Comparison of ENCODE assay signal across 22 cellular contexts in genomic region chr18:10003281-10003680, GRCh38.
DNase-seq lines count a peak whose midpoint lies in the region; ATAC-seq, FAIRE-seq and TF ChIP-seq lines count a peak whose summit lies in the region.
"Had no signal": no experiment of that assay in that cellular context is flagged by ENCODE, and none has a peak within 500 bp of the region (broad histone marks: within the 10 kb centered on the region; RNA-seq: fewer than 3 reads in every experiment).

No MANE protein-coding gene starts in this region.

- no peaks in the 10 kb centered on the region; the same call in 1 of the 2 replicates for H3K9me1 ChIP-seq in IMR-90 (ENCODE audit: insufficient read depth, low read length)
- no peaks in the 10 kb centered on the region for H3K9me1 ChIP-seq in K562 (ENCODE audit: control insufficient read depth, insufficient read depth, low read length)

- H3K9me3 ChIP-seq in HepG2 (ENCODE audit: low read length): peaks cover 6% of the 10 kb centered on the region
- no peaks in the 10 kb centered on the region for H3K9me3 ChIP-seq in right lobe of liver
- no peaks in the 10 kb centered on the region; the same call in none of the 2 replicates for H3K9me3 ChIP-seq in IMR-90 (ENCODE audit: control insufficient read depth, insufficient read depth, low read length)
- H3K9me3 ChIP-seq in K562 (replicated peaks; ENCODE audit: control insufficient read depth, insufficient read depth, low read depth, low read length): no peaks in the 10 kb centered on the region
- H3K9me3 ChIP-seq in left lung: peaks cover 0 to 20% of the 10 kb centered on the region in 2 donors
- H3K9me3 ChIP-seq: BE2C had no signal

- H3K27ac ChIP-seq in HepG2 (ENCODE audit: extremely low read length, insufficient read depth, low read length): no peak overlapping the region
- no peak overlapping the region for H3K27ac ChIP-seq in right lobe of liver
- H3K27ac ChIP-seq in IMR-90 (ENCODE audit: insufficient read depth, low read length): no peak overlapping the region
- H3K27ac ChIP-seq in K562 (ENCODE audit: extremely low read depth, low read depth, low read length): no peak overlapping the region
- no peak overlapping the region for H3K27ac ChIP-seq in left lung
- H3K27ac ChIP-seq: 22Rv1, C4-2B had no signal

- no peak overlapping the region for H2AK9ac ChIP-seq in IMR-90 (replicated peaks; ENCODE audit: low read depth, low read length, poor library complexity)

- no peaks in the 10 kb centered on the region for H3K79me2 ChIP-seq in HepG2 (ENCODE audit: insufficient read depth, low read length)
- H3K79me2 ChIP-seq in K562 (ENCODE audit: control insufficient read depth, insufficient read depth, low read length): no peaks in the 10 kb centered on the region

- no peak overlapping the region for H2BK5ac ChIP-seq in IMR-90 (ENCODE audit: low read depth, low read length, poor library complexity, severe bottlenecking)

- no peak for ATAC-seq in HepG2
- ATAC-seq in right lobe of liver: no peak
- ATAC-seq in IMR-90 (ENCODE audit: low read depth): no peak
- ATAC-seq in K562: no peak
- no peak for ATAC-seq in GM18868 (IDR thresholded peaks at IDR 0.05; ENCODE audit: unreplicated experiment)
- ATAC-seq in left lung: no peak
- no peak for ATAC-seq in HG03159 (IDR thresholded peaks at IDR 0.05; ENCODE audit: unreplicated experiment)
- ATAC-seq: CD8-positive, alpha-beta T cell had no signal

- no peak overlapping the region for H3K14ac ChIP-seq in IMR-90 (replicated peaks; ENCODE audit: low read depth, low read length)

- TF ChIP-seq RAD21 in HepG2 (CRISPR knock-in tag; IDR thresholded peaks at IDR 0.05) (no peak), IMR-90 (IDR thresholded peaks at IDR 0.05; ENCODE audit: low read length) (no peak), K562 (CRISPR knock-in tag; conservative IDR thresholded peaks at IDR 0.05 in 1 of 2, IDR thresholded peaks at IDR 0.05 in 1 of 2) (no peak)

- no TSS peak for BruUV-seq in HepG2 (replicated peaks; lab: Mats Ljungman, UMichigan)
- no TSS peak for BruUV-seq in IMR-90 (replicated peaks; lab: Mats Ljungman, UMichigan)
- BruUV-seq in K562 (replicated peaks; lab: Mats Ljungman, UMichigan): no TSS peak

- no peak overlapping the region for H3K56ac ChIP-seq in IMR-90 (ENCODE audit: extremely low read depth, insufficient read depth, low read length)

- H4K91ac ChIP-seq in IMR-90 (ENCODE audit: insufficient read depth, low read depth, low read length): no peak overlapping the region

- H4K8ac ChIP-seq in IMR-90 (ENCODE audit: low read depth in 2 of 2, low read length in 2 of 2): no peak overlapping the region

- H3K9ac ChIP-seq in HepG2 (ENCODE audit: insufficient read depth, low read depth, low read length) (no peak overlapping the region), IMR-90 (ENCODE audit: low read depth, low read length) (no peak overlapping the region), K562 (ENCODE audit: insufficient read depth in 1 of 2, low read depth in 2 of 2, low read length in 2 of 2) (no peak overlapping the region)
- H3K9ac ChIP-seq: BLaER1 had no signal

- no peaks in the 10 kb centered on the region for H3K36me3 ChIP-seq in HepG2 (replicated peaks in 1 of 2; ENCODE audit: control insufficient read depth in 1 of 2, insufficient read depth in 2 of 2, low read length in 2 of 2)
- no peaks in the 10 kb centered on the region for H3K36me3 ChIP-seq in right lobe of liver
- H3K36me3 ChIP-seq in IMR-90 (ENCODE audit: control insufficient read depth, insufficient read depth, low read length): no peaks in the 10 kb centered on the region
- no peaks in the 10 kb centered on the region for H3K36me3 ChIP-seq in K562 (ENCODE audit: control insufficient read depth, insufficient read depth, low read length)
- H3K36me3 ChIP-seq in left lung: no peaks in the 10 kb centered on the region
- H3K36me3 ChIP-seq: BE2C, BLaER1 had no signal

- intact Hi-C loops in HepG2 (cut with micrococcal nuclease; ENCODE audit: unreplicated experiment) (loop anchor here (10.0 kb wide), 1 partner anchor 1108 kb away; no protein-coding TSS in a partner anchor), right lobe of liver (cut with DNase I) (no loop called here), IMR-90 (cut with micrococcal nuclease) (loop anchor here (10.0 kb wide), 1 partner anchor 372 kb away; no protein-coding TSS in a partner anchor), K562 (cut with micrococcal nuclease) (no loop called here), left lung (cut with DNase I) (no loop called here)

- H3K4me3 ChIP-seq in HepG2 (replicated peaks in 1 of 3; ENCODE audit: insufficient read depth in 1 of 3, low read depth in 2 of 3, low read length in 3 of 3) (no peak overlapping the region), right lobe of liver (no peak overlapping the region), IMR-90 (ENCODE audit: insufficient read depth, low read depth, low read length) (no peak overlapping the region), K562 (no peak overlapping the region), left lung (no peak overlapping the region)
- H3K4me3 ChIP-seq: BLaER1 had no signal

- H3K4me2 ChIP-seq in HepG2 (ENCODE audit: low read depth, low read length) (no peak overlapping the region), IMR-90 (ENCODE audit: low read depth, low read length) (no peak overlapping the region), K562 (ENCODE audit: insufficient read depth, low read length) (no peak overlapping the region)

- no peak overlapping the region for H2BK20ac ChIP-seq in IMR-90 (ENCODE audit: low read depth, low read length)

- 0% methylated on average over 1 of the region's 1 CpG for WGBS in HepG2 (ENCODE audit: low lambda C conversion rate)
- 82% methylated on average over 1 of the region's 1 CpG for WGBS in right lobe of liver (ENCODE audit: insufficient coverage, low coverage, low lambda C conversion rate, missing lambda C conversion rate)
- WGBS in IMR-90 (ENCODE audit: extremely low coverage in 2 of 2, insufficient read length in 1 of 2), 2 experiments: no CpG with 5 or more reads among the region's 1 CpG
- 0% methylated on average over 1 of the region's 1 CpG for WGBS in K562 (ENCODE audit: insufficient coverage, low coverage, missing lambda C conversion rate)

- POLR2A ChIA-PET in HepG2 (lab: Yijun Ruan, JAX): no interaction called here
- POLR2A ChIA-PET in IMR-90 (lab: Charles Lee; ENCODE audit: unreplicated experiment): no interaction called here
- POLR2A ChIA-PET in K562 (lab: Yijun Ruan, JAX): interaction anchor here (1.2 kb wide), 1 partner anchor 19 kb away, joined by 3 read pairs; no protein-coding TSS in a partner anchor

- no peak overlapping the region for H2AK5ac ChIP-seq in IMR-90 (ENCODE audit: low read depth, low read length)

- no peak for FAIRE-seq in HepG2 (lab: Jason Lieb, UNC)
- FAIRE-seq in K562 (lab: Jason Lieb, UNC): no peak
- FAIRE-seq: D721Med, G401.6, GM12891 had no signal

- CTCF ChIA-PET in HepG2 (lab: Yijun Ruan, JAX; ENCODE audit: low intra/inter-chr PET ratio, low total read pairs): no interaction called here
- CTCF ChIA-PET in IMR-90 (lab: Yijun Ruan, JAX): no interaction called here
- CTCF ChIA-PET in K562 (lab: Yijun Ruan, JAX; ENCODE audit: low intra/inter-chr PET ratio): interaction anchor here (0.7 kb wide), 1 partner anchor 517 kb away, joined by 3 read pairs; no protein-coding TSS in a partner anchor

- H3K18ac ChIP-seq in IMR-90 (ENCODE audit: low read depth, low read length): no peak overlapping the region

- no peak for TF ChIP-seq EP300 in HepG2 (IDR thresholded peaks at IDR 0.05; ENCODE audit: low read depth in 2 of 2, low read length in 2 of 2)
- no peak for TF ChIP-seq EP300 in HepG2 (CRISPR knock-in tag; IDR thresholded peaks at IDR 0.05; ENCODE audit: borderline replicate concordance)
- no peak for TF ChIP-seq EP300 in K562 (IDR thresholded peaks at IDR 0.05; ENCODE audit: low read length)

- dilution Hi-C loops in IMR-90 (cut with HindIII; ENCODE audit: low sequenced_read_pairs, unreplicated experiment): no loop called here

- H4K20me1 ChIP-seq in HepG2 (ENCODE audit: insufficient read depth, low read length) (no peaks in the 10 kb centered on the region), IMR-90 (ENCODE audit: insufficient read depth, low read length) (no peaks in the 10 kb centered on the region), K562 (replicated peaks; ENCODE audit: control insufficient read depth, insufficient read depth, low read length) (no peaks in the 10 kb centered on the region)
- H4K20me1 ChIP-seq: BLaER1 had no signal

- DNase-seq in HepG2 (ENCODE audit: low spot score): no peak
- no peak for DNase-seq in right lobe of liver
- DNase-seq in IMR-90: no peak
- DNase-seq in K562 (ENCODE audit: extremely low read depth in 1 of 4, low spot score in 3 of 4): no peak
- peak; percentile 12 for DNase-seq in mesenteric fat pad (ENCODE audit: low spot score)
- DNase-seq in left lung: no peak
- DNase-seq: ACHN; BE2C; Caco-2; Calu3; CD4-positive, alpha-beta T cell; CD8-positive, alpha-beta T cell; DMS79 treated with DMSO at 0.1 percent for 48 hours; GF-D8 had no signal

- TF ChIP-seq CTCF in HepG2 (CRISPR knock-in tag; IDR thresholded peaks at IDR 0.05): no peak
- no peak for TF ChIP-seq CTCF in right lobe of liver (IDR thresholded peaks at IDR 0.05)
- TF ChIP-seq CTCF in IMR-90 (conservative IDR thresholded peaks at IDR 0.05; ENCODE audit: low read depth, low read length): no peak
- TF ChIP-seq CTCF in K562 (IDR thresholded peaks at IDR 0.05 in 2 of 3, conservative IDR thresholded peaks at IDR 0.05 in 1 of 3; ENCODE audit: insufficient read depth in 2 of 3, low read depth in 1 of 3, low read length in 3 of 3): no peak
- no peak for TF ChIP-seq CTCF in left lung (IDR thresholded peaks at IDR 0.05)

- no peak overlapping the region for H2BK120ac ChIP-seq in IMR-90 (ENCODE audit: low read depth, low read length)

- H2AFZ ChIP-seq in HepG2 (ENCODE audit: low read length) (no peak overlapping the region), IMR-90 (replicated peaks; ENCODE audit: low read length, poor library complexity) (no peak overlapping the region), K562 (ENCODE audit: low read depth, low read length) (no peak overlapping the region)

- no peak overlapping the region for H4K5ac ChIP-seq in IMR-90 (ENCODE audit: low read depth, low read length)

- no peaks in the 10 kb centered on the region for H3K4me1 ChIP-seq in HepG2 (ENCODE audit: insufficient read depth, low read length)
- H3K4me1 ChIP-seq in right lobe of liver: no peaks in the 10 kb centered on the region
- H3K4me1 ChIP-seq in IMR-90 (ENCODE audit: control insufficient read depth, insufficient read depth, low read length): peaks cover 2% of the 10 kb centered on the region; the same call in 1 of the 2 replicates
- no peaks in the 10 kb centered on the region for H3K4me1 ChIP-seq in K562 (replicated peaks in 1 of 2; ENCODE audit: control insufficient read depth in 2 of 2, insufficient read depth in 2 of 2, low read length in 2 of 2)
- H3K4me1 ChIP-seq in left lung: peaks cover 0 to 25% of the 10 kb centered on the region in 2 donors
- H3K4me1 ChIP-seq: BE2C, Caco-2 had no signal

- TF ChIP-seq POLR2A in HepG2 (IDR thresholded peaks at IDR 0.05; ENCODE audit: insufficient read depth in 1 of 2, low read depth in 2 of 2, low read length in 2 of 2): no peak
- TF ChIP-seq POLR2A in right lobe of liver (IDR thresholded peaks at IDR 0.05): no peak
- TF ChIP-seq POLR2A in IMR-90 (IDR thresholded peaks at IDR 0.05; ENCODE audit: low read depth, low read length): no peak
- no peak for TF ChIP-seq POLR2A in K562 (conservative IDR thresholded peaks at IDR 0.05)

- H3K4ac ChIP-seq in IMR-90 (ENCODE audit: low read depth, low read length): no peak overlapping the region

- in situ Hi-C loops in HepG2 (cut with HindIII; ENCODE audit: extremely low pct_ligation_motif_present, low pct_unique_long_range_greater_than_20kb) (no loop called here), IMR-90 (cut with MboI; ENCODE audit: low sequenced_read_pairs) (no loop called here), K562 (cut with MboI) (no loop called here)

- H3K27me3 ChIP-seq in HepG2 (ENCODE audit: control insufficient read depth in 1 of 2, insufficient read depth in 2 of 2, low read length in 2 of 2) (no peaks in the 10 kb centered on the region), right lobe of liver (no peaks in the 10 kb centered on the region), IMR-90 (ENCODE audit: control insufficient read depth, insufficient read depth, low read length) (peaks cover 11% of the 10 kb centered on the region), K562 (ENCODE audit: control insufficient read depth in 2 of 2, insufficient read depth in 2 of 2, low read length in 2 of 2) (peaks cover 2 to 15% of the 10 kb centered on the region in 2 experiments; a peak in 2 of 5 replicates), left lung (no peaks in the 10 kb centered on the region)
- H3K27me3 ChIP-seq: BE2C, BLaER1 had no signal

- H2BK15ac ChIP-seq in IMR-90 (ENCODE audit: low read depth, low read length): no peak overlapping the region

- H3K79me1 ChIP-seq in IMR-90 (ENCODE audit: low read depth in 1 of 2, low read length in 2 of 2): no peaks in the 10 kb centered on the region

- H3K23ac ChIP-seq in IMR-90 (ENCODE audit: low read depth, low read length): no peak overlapping the region

Comparison
In these comparisons a context has a peak if more than half of its experiments do, and no peak if none do; other contexts are left out.
1. intact Hi-C loops: an anchor here in HepG2 (10.0 kb wide) and IMR-90 (10.0 kb wide); none called in right lobe of liver, K562 and left lung.
2. Of the 241 proteins assayed by ChIP-seq in both HepG2 and K562: peak only in HepG2: none; only in K562: MAFG; in both: MAFF and MAFK; in neither: 238.